ENCODE assay signal across 8 cellular contexts in genomic region chr13:41019027-41019487, GRCh38. TPM values are rescaled to one million over a fixed set of nuclear protein-coding genes. Genes with fewer than 3 reads are reported as not detected.
DNase-seq lines count a peak whose midpoint lies in the region; ATAC-seq and TF ChIP-seq lines count a peak whose summit lies in the region.

TSS of gene ELF1 (minus strand) at chr13:41019316. CDS start at chr13:40982054, 37,262 bp downstream.

- H3K27ac ChIP-seq in WERI-Rb-1: peak within 1 kb of the TSS; percentile 20; the same call in 1 of the 2 replicates
- peak within 1 kb of the TSS; percentile 40 to 72 for H3K27ac ChIP-seq in lung (ENCODE audit: low read depth in 1 of 2, low read length in 1 of 2)

- peak within 1 kb of the TSS; percentile 81 for H3K4me3 Mint-ChIP-seq in dendritic cell treated with granulocyte-macrophage colony-stimulating factor and Interleukin-4, amounts not matched to agents 40 ng/mL and 50 ng/mL, for 4 days
- peak within 1 kb of the TSS; percentile 90 for H3K4me3 Mint-ChIP-seq in stimulated activated naive B cell treated with anti-CD40 and anti-IgM and Interleukin-4, amounts not matched to agents 10 μg/mL and 1 μg/mL and 100 μg/mL, for 72 hours

- no peaks in the 10 kb centered on the region for H3K27me3 Mint-ChIP-seq in dendritic cell treated with granulocyte-macrophage colony-stimulating factor and Interleukin-4, amounts not matched to agents 40 ng/mL and 50 ng/mL, for 4 days
- H3K27me3 Mint-ChIP-seq in stimulated activated naive B cell treated with anti-CD40 and anti-IgM and Interleukin-4, amounts not matched to agents 10 μg/mL and 1 μg/mL and 100 μg/mL, for 72 hours: no peaks in the 10 kb centered on the region

- peak; percentile 92 for ATAC-seq in HG02642 (IDR thresholded peaks at IDR 0.05; ENCODE audit: poor library complexity, unreplicated experiment)
- peak; percentile 91 for ATAC-seq in lung (ENCODE audit: insufficient read depth, low FRiP score)
- peak; percentile 97 for ATAC-seq in stimulated activated naive B cell treated with anti-CD40 and anti-IgM and Interleukin-4, amounts not matched to agents 10 μg/mL and 1 μg/mL and 100 μg/mL, for 72 hours (replicated peaks)

- H3K27ac Mint-ChIP-seq in dendritic cell treated with granulocyte-macrophage colony-stimulating factor and Interleukin-4, amounts not matched to agents 40 ng/mL and 50 ng/mL, for 4 days: peak within 1 kb of the TSS; percentile 96
- H3K27ac Mint-ChIP-seq in stimulated activated naive B cell treated with anti-CD40 and anti-IgM and Interleukin-4, amounts not matched to agents 10 μg/mL and 1 μg/mL and 100 μg/mL, for 72 hours: peak within 1 kb of the TSS; percentile 99

- H3K9me3 ChIP-seq in WERI-Rb-1 (ENCODE audit: severe bottlenecking) (no peaks in the 10 kb centered on the region), lung (ENCODE audit: control insufficient read depth in 2 of 2, insufficient read depth in 1 of 2, low read length in 1 of 2) (no peaks in the 10 kb centered on the region)

- no peaks in the 10 kb centered on the region for H3K27me3 ChIP-seq in WERI-Rb-1 (ENCODE audit: insufficient read depth, low read depth, severe bottlenecking)
- no peaks in the 10 kb centered on the region for H3K27me3 ChIP-seq in lung (ENCODE audit: control insufficient read depth, insufficient read depth)

- no peaks in the 10 kb centered on the region for H3K9me3 Mint-ChIP-seq in dendritic cell treated with granulocyte-macrophage colony-stimulating factor and Interleukin-4, amounts not matched to agents 40 ng/mL and 50 ng/mL, for 4 days
- H3K9me3 Mint-ChIP-seq in stimulated activated naive B cell treated with anti-CD40 and anti-IgM and Interleukin-4, amounts not matched to agents 10 μg/mL and 1 μg/mL and 100 μg/mL, for 72 hours: no peaks in the 10 kb centered on the region

- H3K4me3 ChIP-seq in WERI-Rb-1 (ENCODE audit: low read depth, low read length) (no peak within 1 kb of the TSS), lung (no peak within 1 kb of the TSS)

- H3K4me1 Mint-ChIP-seq in dendritic cell treated with granulocyte-macrophage colony-stimulating factor and Interleukin-4, amounts not matched to agents 40 ng/mL and 50 ng/mL, for 4 days (ENCODE audit: low read depth): peaks cover 44% of the 10 kb centered on the region
- peaks cover 22 to 40% of the 10 kb centered on the region in 2 donors for H3K4me1 Mint-ChIP-seq in stimulated activated naive B cell treated with anti-CD40 and anti-IgM and Interleukin-4, amounts not matched to agents 10 μg/mL and 1 μg/mL and 100 μg/mL, for 72 hours

- TF ChIP-seq CTCF in WERI-Rb-1 (IDR thresholded peaks at IDR 0.05; ENCODE audit: low read depth, low read length) (no peak), lung (IDR thresholded peaks at IDR 0.05; ENCODE audit: control extremely low read depth, extremely low read depth) (no peak)

- intact Hi-C loops in dendritic cell treated with granulocyte-macrophage colony-stimulating factor and Interleukin-4, amounts not matched to agents 40 ng/mL and 50 ng/mL, for 4 days (cut with micrococcal nuclease): loop anchor here (2.0 to 5.0 kb wide), 2 partner anchors 37 to 42 kb away; partner anchors contain the start of gene WBP4

- DNase-seq in NCI-H345 (lab: John Stamatoyannopoulos, UW) (peak; percentile 6), NCI-H345 treated with DMSO at 0.1 percent for 48 hours (lab: John Stamatoyannopoulos, UW; ENCODE audit: unreplicated experiment) (no peak), MV-4-11 (lab: John Stamatoyannopoulos, UW) (peak; percentile 93), WERI-Rb-1 (no peak), lung (ENCODE audit: low spot score) (peak; percentile 68)
- peak; percentile 61 for DNase-seq in stimulated activated naive B cell treated with anti-CD40 and anti-IgM and Interleukin-4, amounts not matched to agents 10 μg/mL and 1 μg/mL and 100 μg/mL, for 72 hours

- H3K36me3 ChIP-seq in WERI-Rb-1 (no peaks in the 10 kb centered on the region), lung (ENCODE audit: control insufficient read depth in 2 of 2, insufficient read depth in 2 of 2, low read length in 2 of 2) (no peaks in the 10 kb centered on the region)

- H3K36me3 Mint-ChIP-seq in dendritic cell treated with granulocyte-macrophage colony-stimulating factor and Interleukin-4, amounts not matched to agents 40 ng/mL and 50 ng/mL, for 4 days (ENCODE audit: low read depth): peaks cover 28% of the 10 kb centered on the region
- H3K36me3 Mint-ChIP-seq in stimulated activated naive B cell treated with anti-CD40 and anti-IgM and Interleukin-4, amounts not matched to agents 10 μg/mL and 1 μg/mL and 100 μg/mL, for 72 hours: peaks cover 12 to 21% of the 10 kb centered on the region in 2 donors

- peaks cover 2 to 20% of the 10 kb centered on the region in 2 donors for H3K4me1 ChIP-seq in lung (ENCODE audit: control insufficient read depth in 2 of 2, insufficient read depth in 2 of 2, low read length in 2 of 2)

- WGBS in lung, 2 donors: 18 to 33% methylated on average over 4 of the region's 4 CpGs

RNA-seq across cellular contexts. Expression of gene ELF1, which starts in this region (rescaled TPM):
- total RNA-seq in lung: 100 to 1,000 TPM in 1 of 2 donors, 10 to 100 TPM in 1; 70.6 to 107 TPM
- 10 to 100 TPM; 10.8 to 56.5 TPM for polyA plus RNA-seq in lung

Comparison
In these comparisons a context has a peak if more than half of its experiments do, and no peak if none do; other contexts are left out.
1. DNase-seq: peak in NCI-H345 (single experiment), MV-4-11 (single experiment), lung (single experiment) and stimulated activated naive B cell treated with anti-CD40 and anti-IgM and Interleukin-4, amounts not matched to agents 10 μg/mL and 1 μg/mL and 100 μg/mL, for 72 hours (single experiment); none in NCI-H345 treated with DMSO at 0.1 percent for 48 hours (single experiment) and WERI-Rb-1 (single experiment).
2. Peak in every context shown above with its lines, with median percentiles within 50 percentile points of each other: ATAC-seq.